ENCODE assay signal across 8 cellular contexts in the genomic region with DNA sequence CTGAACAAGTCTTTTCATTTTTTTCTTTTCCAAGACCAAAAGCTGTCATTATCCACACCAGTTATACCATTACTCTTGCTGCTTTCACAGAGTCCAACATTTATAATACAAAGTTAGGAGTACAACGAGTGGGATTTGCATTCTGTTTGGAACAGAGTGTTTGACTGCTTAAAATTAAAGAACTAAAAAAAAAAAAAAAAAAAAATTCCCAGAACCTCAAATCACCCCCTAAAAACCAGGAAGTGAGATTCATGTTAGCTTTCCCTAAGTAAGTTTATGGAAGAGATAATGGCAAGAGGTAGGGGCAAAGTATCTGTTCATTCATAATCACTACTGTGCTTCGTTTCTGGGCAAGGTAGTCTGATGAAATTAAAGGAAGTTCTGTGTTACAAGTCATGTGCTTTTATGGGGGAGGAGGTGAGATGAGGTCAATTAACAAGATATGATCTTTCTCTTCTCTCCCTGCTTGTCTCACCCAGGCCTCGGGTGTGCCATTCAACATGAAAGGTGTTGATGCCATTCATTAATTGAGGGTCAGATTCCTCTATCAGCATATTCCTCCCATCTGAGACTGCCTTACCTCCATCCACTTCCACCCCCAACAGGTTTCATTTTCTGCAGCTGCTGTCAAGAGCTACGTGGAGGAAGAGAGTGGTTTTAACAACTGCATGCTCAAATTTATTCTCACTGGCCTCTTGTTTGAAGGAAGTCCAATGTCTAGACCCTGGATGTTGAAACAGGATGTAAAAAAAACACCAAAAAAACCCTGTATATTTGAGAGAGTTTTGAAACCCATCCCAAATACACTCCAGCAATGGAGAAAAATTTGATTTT. TPM values are rescaled to one million over a fixed set of nuclear protein-coding genes. Genes with fewer than 3 reads are reported as not detected.
DNase-seq lines count a peak whose midpoint lies in the region; ATAC-seq and TF ChIP-seq lines count a peak whose summit lies in the region.

No MANE protein-coding gene starts in this region.

- H3K4me3 ChIP-seq in spleen = peak overlapping the region in 2 of 8 donors; percentile 3 to 54

- TF ChIP-seq CTCF in spleen (IDR thresholded peaks at IDR 0.05 in 8 of 11, conservative IDR thresholded peaks at IDR 0.05 in 3 of 11) = no peak

- H3K4me3 Mint-ChIP-seq in activated naive CD8-positive, alpha-beta T cell treated with anti-CD3 and anti-CD28 coated beads, Interleukin-2, amount 10 ng/mL, durations not matched to agents 7 days and 5 days = peak overlapping the region; percentile 82

- 16 to 27% (median 20%) methylated on average over 4 of the region's 4 CpGs for WGBS in spleen, 5 donors

- H3K36me3 ChIP-seq in spleen = no peaks in the 10 kb centered on the region

- H3K27me3 Mint-ChIP-seq in activated naive CD8-positive, alpha-beta T cell treated with anti-CD3 and anti-CD28 coated beads, Interleukin-2, amount 10 ng/mL, durations not matched to agents 7 days and 5 days = no peaks in the 10 kb centered on the region

- TF ChIP-seq POLR2A in spleen (IDR thresholded peaks at IDR 0.05) = no peak

- H3K27ac Mint-ChIP-seq in activated naive CD8-positive, alpha-beta T cell treated with anti-CD3 and anti-CD28 coated beads, Interleukin-2, amount 10 ng/mL, durations not matched to agents 7 days and 5 days = peak overlapping the region; percentile 98

- no peaks in the 10 kb centered on the region for H3K27me3 ChIP-seq in spleen (replicated peaks in 1 of 7)

- H3K4me1 ChIP-seq in spleen = peaks cover 19 to 66% (median 41%) of the 10 kb centered on the region in 6 donors

- H3K9me3 ChIP-seq in spleen = no peaks in the 10 kb centered on the region

- ATAC-seq in HG02642 (IDR thresholded peaks at IDR 0.05; ENCODE audit: poor library complexity, unreplicated experiment) = peak; percentile 79
- peak; percentile 87 for ATAC-seq in activated naive CD8-positive, alpha-beta T cell treated with anti-CD3 and anti-CD28 coated beads, Interleukin-2, amount 10 ng/mL, durations not matched to agents 7 days and 5 days (ENCODE audit: low read depth)

- intact Hi-C loops in spleen (cut with DNase I; ENCODE audit: low total_unique reads) = no loop called here

- H3K4me1 Mint-ChIP-seq in activated naive CD8-positive, alpha-beta T cell treated with anti-CD3 and anti-CD28 coated beads, Interleukin-2, amount 10 ng/mL, durations not matched to agents 7 days and 5 days = peaks cover 38% of the 10 kb centered on the region

- no peaks in the 10 kb centered on the region for H3K9me3 Mint-ChIP-seq in activated naive CD8-positive, alpha-beta T cell treated with anti-CD3 and anti-CD28 coated beads, Interleukin-2, amount 10 ng/mL, durations not matched to agents 7 days and 5 days

- peak; percentile 3 to 4 for DNase-seq in activated CD4-positive, alpha-beta T cell treated with anti-CD3 and anti-CD28 coated beads for 4 hours
- DNase-seq in activated CD4-positive, alpha-beta T cell treated with anti-CD3 and anti-CD28 coated beads for 1 hour = no peak
- DNase-seq in NCI-H2029 treated with DMSO at 0.1 percent for 48 hours (lab: John Stamatoyannopoulos, UW) (peak; percentile 82), spleen (no peak), hippocampal formation (lab: John Stamatoyannopoulos, UW) (no peak), DMS53 treated with DMSO at 0.1 percent for 48 hours (lab: John Stamatoyannopoulos, UW; ENCODE audit: unreplicated experiment) (no peak)
- peak; percentile 40 for DNase-seq in activated naive CD8-positive, alpha-beta T cell treated with anti-CD3 and anti-CD28 coated beads, Interleukin-2, amount 10 ng/mL, durations not matched to agents 7 days and 5 days

- POLR2A ChIA-PET in activated naive CD8-positive, alpha-beta T cell treated with anti-CD3 and anti-CD28 coated beads, Interleukin-2, amount 10 ng/mL, durations not matched to agents 7 days and 5 days (lab: Charles Lee) = interaction anchor here (1.4 to 1.8 kb wide), 2 partner anchors 119 to 194 kb away, joined by 5 to 9 read pairs; no protein-coding TSS in a partner anchor

- peaks cover 12% of the 10 kb centered on the region for H3K36me3 Mint-ChIP-seq in activated naive CD8-positive, alpha-beta T cell treated with anti-CD3 and anti-CD28 coated beads, Interleukin-2, amount 10 ng/mL, durations not matched to agents 7 days and 5 days

- peak overlapping the region; percentile 23 to 86 (median 72) for H3K27ac ChIP-seq in spleen

RNA-seq across cellular contexts. Expression of a gene that starts 58.1 kb away (rescaled TPM):
- total RNA-seq in activated naive CD8-positive, alpha-beta T cell treated with anti-CD3 and anti-CD28 coated beads, Interleukin-2, amount 10 ng/mL, durations not matched to agents 7 days and 5 days = 1 to 10 TPM; 2.4 to 2.7 TPM
- 10 to 100 TPM in 6 of 7 donors, 1 to 10 TPM in 1; 8.7 to 14.8 (median 12.7) TPM for total RNA-seq in spleen
- 1 to 10 TPM; 2.3 to 4.9 (median 2.6) TPM for polyA plus RNA-seq in spleen

Comparison
In these comparisons a context has a peak if more than half of its experiments do, and no peak if none do; other contexts are left out.
1. DNase-seq: peak in activated CD4-positive, alpha-beta T cell treated with anti-CD3 and anti-CD28 coated beads for 4 hours (2 of 2), NCI-H2029 treated with DMSO at 0.1 percent for 48 hours (single experiment) and activated naive CD8-positive, alpha-beta T cell treated with anti-CD3 and anti-CD28 coated beads, Interleukin-2, amount 10 ng/mL, durations not matched to agents 7 days and 5 days (single experiment); none in activated CD4-positive, alpha-beta T cell treated with anti-CD3 and anti-CD28 coated beads for 1 hour (single experiment), spleen (single experiment), hippocampal formation (0 of 2) and DMS53 treated with DMSO at 0.1 percent for 48 hours (single experiment).